ENCODE assay signal across 26 cellular contexts in genomic region chr11:59708537-59708936, GRCh38. TPM values are rescaled to one million over a fixed set of nuclear protein-coding genes. Genes with fewer than 3 reads are reported as not detected.
DNase-seq lines count a peak whose midpoint lies in the region; ATAC-seq, FAIRE-seq and TF ChIP-seq lines count a peak whose summit lies in the region.
"Had no signal": no experiment of that assay in that cellular context is flagged by ENCODE, and none has a peak within 500 bp of the region (broad histone marks: within the 10 kb centered on the region; RNA-seq: fewer than 3 reads in every experiment).

No MANE protein-coding gene starts in this region.

- H4K20me1 ChIP-seq in astrocyte (ENCODE audit: insufficient read depth, low read length) = no peaks in the 10 kb centered on the region
- H4K20me1 ChIP-seq in GM23338 (replicated peaks; ENCODE audit: insufficient read depth) = no peaks in the 10 kb centered on the region

- H3K27ac ChIP-seq in astrocyte (ENCODE audit: low read depth, low read length) = no peak overlapping the region
- peak overlapping the region; percentile 86 for H3K27ac ChIP-seq in mesenchymal stem cell (ENCODE audit: low read length, poor library complexity, severe bottlenecking)
- no peak overlapping the region for H3K27ac ChIP-seq in substantia nigra (ENCODE audit: low read depth, low read length, poor library complexity, severe bottlenecking)
- no peak overlapping the region for H3K27ac ChIP-seq in GM23338 (ENCODE audit: low read depth)
- H3K27ac ChIP-seq: dorsolateral prefrontal cortex, upper lobe of right lung had no signal

- no peak overlapping the region for H3K18ac ChIP-seq in mesenchymal stem cell (ENCODE audit: low read depth in 1 of 2, low read length in 2 of 2)

- H3K14ac ChIP-seq in mesenchymal stem cell (ENCODE audit: low read length in 2 of 2) = no peak overlapping the region

- H3K4me3 Mint-ChIP-seq in HFFc6 (peak overlapping the region; percentile 77), astrocyte (ENCODE audit: unreplicated experiment) (peak overlapping the region; percentile 14), GM23338 (no peak overlapping the region)
- H3K4me3 Mint-ChIP-seq in naive thymus-derived CD8-positive, alpha-beta T cell = no peak overlapping the region
- H3K4me3 Mint-ChIP-seq: activated naive CD4-positive, alpha-beta T cell treated with anti-CD3 and anti-CD28 coated beads, Interleukin-2, amount 10 ng/mL, durations not matched to agents 7 days and 5 days; activated T-helper 1 cell treated with anti-CD3 and anti-CD28 coated beads, Interleukin-12 subunit alpha, Interleukin-12 subunit beta, Interleukin-2, Interleukin-4 antibody, amounts not matched to agents 30 ng/mL and 10 ng/mL and 1 ng/mL, durations not matched to agents 14 hours and 24 hours and 36 hours; CD14-positive monocyte; central memory CD8-positive, alpha-beta T cell; memory B cell had no signal

- ATAC-seq in GM23338 = no peak
- no peak for ATAC-seq in naive thymus-derived CD8-positive, alpha-beta T cell
- ATAC-seq: left cardiac atrium, upper lobe of right lung had no signal

- no peaks in the 10 kb centered on the region for H3K36me3 ChIP-seq in astrocyte (ENCODE audit: insufficient read depth, low read length)
- no peaks in the 10 kb centered on the region for H3K36me3 ChIP-seq in mesenchymal stem cell (ENCODE audit: control insufficient read depth in 1 of 2, insufficient read depth in 2 of 2, low read depth in 1 of 2, low read length in 2 of 2)
- H3K36me3 ChIP-seq in GM23338 (ENCODE audit: insufficient read depth) = no peaks in the 10 kb centered on the region
- H3K36me3 ChIP-seq: upper lobe of right lung had no signal

- H3K9ac ChIP-seq in astrocyte (ENCODE audit: low read length) (no peak overlapping the region), mesenchymal stem cell (ENCODE audit: low read length) (no peak overlapping the region)

- H3K36me3 Mint-ChIP-seq in HFFc6 (ENCODE audit: low read depth) (peaks cover 14% of the 10 kb centered on the region), astrocyte (ENCODE audit: low read depth, unreplicated experiment) (no peaks in the 10 kb centered on the region), GM23338 (ENCODE audit: low read depth) (no peaks in the 10 kb centered on the region)
- H3K36me3 Mint-ChIP-seq in naive thymus-derived CD8-positive, alpha-beta T cell = no peaks in the 10 kb centered on the region
- H3K36me3 Mint-ChIP-seq: activated naive CD4-positive, alpha-beta T cell treated with anti-CD3 and anti-CD28 coated beads, Interleukin-2, amount 10 ng/mL, durations not matched to agents 7 days and 5 days; CD14-positive monocyte had no signal

- H3K4ac ChIP-seq in mesenchymal stem cell (ENCODE audit: low read depth in 1 of 2, low read length in 2 of 2) = no peak overlapping the region

- H2AFZ ChIP-seq in astrocyte (ENCODE audit: low read depth, low read length) = no peak overlapping the region
- H2AFZ ChIP-seq in mesenchymal stem cell (ENCODE audit: low read depth, low read length) = no peak overlapping the region
- H2AFZ ChIP-seq in GM23338 = no peak overlapping the region

- H3K9me2 ChIP-seq in GM23338 (ENCODE audit: insufficient read depth) = 0 out of 2 replicates have a peak, but pooled peaks cover 11% of the 10 kb centered on the region

- H3K4me2 ChIP-seq in astrocyte (ENCODE audit: low read length) (no peak overlapping the region), mesenchymal stem cell (ENCODE audit: low read length, poor library complexity, severe bottlenecking) (no peak overlapping the region), GM23338 (no peak overlapping the region)

- H3K27me3 Mint-ChIP-seq in HFFc6 (ENCODE audit: insufficient read depth) (no peaks in the 10 kb centered on the region), astrocyte (ENCODE audit: low read depth, unreplicated experiment) (peaks cover 1% of the 10 kb centered on the region), GM23338 (ENCODE audit: insufficient read depth, low read depth, poor library complexity) (peaks cover 1% of the 10 kb centered on the region)
- H3K27me3 Mint-ChIP-seq in naive thymus-derived CD8-positive, alpha-beta T cell = peaks cover 9 to 26% (median 22%) of the 10 kb centered on the region in 5 donors

- H3K4me3 ChIP-seq in astrocyte (ENCODE audit: insufficient read depth, low read depth, low read length) (no peak overlapping the region), mesenchymal stem cell (ENCODE audit: insufficient read depth in 1 of 2, low read depth in 1 of 2, low read length in 2 of 2) (no peak overlapping the region), GM23338 (no peak overlapping the region)
- H3K4me3 ChIP-seq: dorsolateral prefrontal cortex, upper lobe of right lung had no signal

- H3K9me3 ChIP-seq in astrocyte (ENCODE audit: insufficient read depth, low read depth, low read length) (no peaks in the 10 kb centered on the region), mesenchymal stem cell (ENCODE audit: control insufficient read depth, low read length) (no peaks in the 10 kb centered on the region)
- H3K9me3 ChIP-seq: upper lobe of right lung had no signal

- no peak overlapping the region for H2BK120ac ChIP-seq in mesenchymal stem cell (ENCODE audit: low read depth, low read length)

- no peaks in the 10 kb centered on the region for H3F3A ChIP-seq in GM23338 (replicated peaks; ENCODE audit: low read depth)

- TF ChIP-seq CTCF in HFFc6 (IDR thresholded peaks at IDR 0.05) = no peak
- no peak for TF ChIP-seq CTCF in astrocyte (IDR thresholded peaks at IDR 0.05; ENCODE audit: insufficient read depth, low read depth, low read length)
- TF ChIP-seq CTCF in GM23338 (conservative IDR thresholded peaks at IDR 0.05; ENCODE audit: low read depth in 2 of 2) = no peak

- H2BK12ac ChIP-seq in mesenchymal stem cell (ENCODE audit: low read length in 2 of 2) = no peak overlapping the region

- no peak for FAIRE-seq in astrocyte (lab: Jason Lieb, UNC)
- FAIRE-seq: small intestine had no signal

- POLR2A ChIA-PET in naive thymus-derived CD8-positive, alpha-beta T cell (lab: Charles Lee) = no interaction called here

- H2AK5ac ChIP-seq in mesenchymal stem cell (ENCODE audit: low read length, severe bottlenecking) = no peak overlapping the region

- H3K23ac ChIP-seq in mesenchymal stem cell (ENCODE audit: low read length in 2 of 2) = no peak overlapping the region

- H3K4me1 ChIP-seq in astrocyte (ENCODE audit: insufficient read depth, low read length) (peaks cover 19% of the 10 kb centered on the region), mesenchymal stem cell (ENCODE audit: control insufficient read depth, insufficient read depth, low read depth, low read length) (peaks cover 4% of the 10 kb centered on the region), GM23338 (ENCODE audit: insufficient read depth) (no peaks in the 10 kb centered on the region)
- H3K4me1 ChIP-seq: upper lobe of right lung had no signal

- 57% methylated on average over 1 of the region's 1 CpG for WGBS in mesenchymal stem cell

- H3K27me3 ChIP-seq in astrocyte (ENCODE audit: insufficient read depth, low read length) (no peaks in the 10 kb centered on the region), mesenchymal stem cell (ENCODE audit: control insufficient read depth in 1 of 2, insufficient read depth in 1 of 2, low read length in 2 of 2) (no peaks in the 10 kb centered on the region), GM23338 (ENCODE audit: insufficient read depth) (no peaks in the 10 kb centered on the region)
- H3K27me3 ChIP-seq: dorsolateral prefrontal cortex, upper lobe of right lung had no signal

- no peak overlapping the region for H4K8ac ChIP-seq in mesenchymal stem cell (ENCODE audit: low read length)

- no peak overlapping the region for H2BK5ac ChIP-seq in mesenchymal stem cell (ENCODE audit: low read depth, low read length, poor library complexity, severe bottlenecking)

- H2BK15ac ChIP-seq in mesenchymal stem cell (ENCODE audit: low read depth, poor library complexity, severe bottlenecking) = no peak overlapping the region

- H3K27ac Mint-ChIP-seq in HFFc6 (peak overlapping the region; percentile 96), astrocyte (ENCODE audit: unreplicated experiment) (peak overlapping the region; percentile 59), GM23338 (no peak overlapping the region)
- no peak overlapping the region for H3K27ac Mint-ChIP-seq in naive thymus-derived CD8-positive, alpha-beta T cell
- H3K27ac Mint-ChIP-seq: activated naive CD4-positive, alpha-beta T cell treated with anti-CD3 and anti-CD28 coated beads, Interleukin-2, amount 10 ng/mL, durations not matched to agents 7 days and 5 days; activated T-helper 1 cell treated with anti-CD3 and anti-CD28 coated beads, Interleukin-12 subunit alpha, Interleukin-12 subunit beta, Interleukin-2, Interleukin-4 antibody, amounts not matched to agents 30 ng/mL and 10 ng/mL and 1 ng/mL, durations not matched to agents 14 hours and 24 hours and 36 hours; CD14-positive monocyte; memory B cell had no signal

- H4K91ac ChIP-seq in mesenchymal stem cell (ENCODE audit: low read length) = no peak overlapping the region

- DNase-seq in AG08395 (ENCODE audit: low spot score) = peak; percentile 44
- DNase-seq in HFFc6 = peak; percentile 41
- DNase-seq in astrocyte (ENCODE audit: low read depth) = peak; percentile 45
- no peak for DNase-seq in mesenchymal stem cell
- no peak for DNase-seq in substantia nigra (lab: John Stamatoyannopoulos, UW)
- no peak for DNase-seq in midbrain (lab: John Stamatoyannopoulos, UW)
- no peak for DNase-seq in GM23338 (ENCODE audit: low spot score)
- DNase-seq in naive thymus-derived CD8-positive, alpha-beta T cell = no peak
- DNase-seq: activated CD4-positive, alpha-beta T cell treated with anti-CD3 and anti-CD28 coated beads, Interleukin-2, amount 50 U/mL, for 4 hours; activated naive CD4-positive, alpha-beta T cell treated with anti-CD3 and anti-CD28 coated beads, Interleukin-2, amount 10 ng/mL, durations not matched to agents 7 days and 5 days; aorta; dorsolateral prefrontal cortex; Kasumi-1; left cardiac atrium; NCI-H1092 treated with DMSO at 0.1 percent for 48 hours; NCI-H2029; NCI-H345; NCI-H774; occipital lobe; small intestine; stimulated activated CD4-positive, alpha-beta T cell treated with anti-CD3 and anti-CD28 coated beads, Interleukin-2, amount 100 ng/mL, for 24 hours; upper lobe of right lung had no signal

- no peaks in the 10 kb centered on the region for H3K79me2 ChIP-seq in astrocyte (ENCODE audit: insufficient read depth, low read length)
- H3K79me2 ChIP-seq in GM23338 (replicated peaks; ENCODE audit: insufficient read depth) = no peaks in the 10 kb centered on the region

- H3K4me1 Mint-ChIP-seq in HFFc6 (ENCODE audit: low read depth) (peaks cover 76% of the 10 kb centered on the region), astrocyte (ENCODE audit: low read depth, unreplicated experiment) (peaks cover 44% of the 10 kb centered on the region), GM23338 (no peaks in the 10 kb centered on the region)
- H3K4me1 Mint-ChIP-seq in naive thymus-derived CD8-positive, alpha-beta T cell = no peaks in the 10 kb centered on the region
- H3K4me1 Mint-ChIP-seq: activated naive CD4-positive, alpha-beta T cell treated with anti-CD3 and anti-CD28 coated beads, Interleukin-2, amount 10 ng/mL, durations not matched to agents 7 days and 5 days; CD14-positive monocyte; central memory CD8-positive, alpha-beta T cell; memory B cell had no signal

- H3K79me1 ChIP-seq in mesenchymal stem cell (replicated peaks; ENCODE audit: low read length, poor library complexity, severe bottlenecking) = no peaks in the 10 kb centered on the region

- H3K9me3 Mint-ChIP-seq in HFFc6 (no peaks in the 10 kb centered on the region), astrocyte (ENCODE audit: unreplicated experiment) (no peaks in the 10 kb centered on the region), GM23338 (no peaks in the 10 kb centered on the region)
- peaks cover 0 to 2% (median 0%) of the 10 kb centered on the region in 9 donors for H3K9me3 Mint-ChIP-seq in naive thymus-derived CD8-positive, alpha-beta T cell
- H3K9me3 Mint-ChIP-seq: activated naive CD4-positive, alpha-beta T cell treated with anti-CD3 and anti-CD28 coated beads, Interleukin-2, amount 10 ng/mL, durations not matched to agents 7 days and 5 days; activated T-helper 1 cell treated with anti-CD3 and anti-CD28 coated beads, Interleukin-12 subunit alpha, Interleukin-12 subunit beta, Interleukin-2, Interleukin-4 antibody, amounts not matched to agents 30 ng/mL and 10 ng/mL and 1 ng/mL, durations not matched to agents 14 hours and 24 hours and 36 hours; central memory CD8-positive, alpha-beta T cell had no signal

RNA-seq across cellular contexts. Expression of gene OR10V1, which starts 5.1 kb away (rescaled TPM):
- total RNA-seq in HFFc6 (2021; fragmentation: NEBNext Ultra II Directional; extraction: Animal tissue kit (Norgen Biotek cat#: 25700)) = not detected
- not detected in 2 replicates for total RNA-seq in astrocyte
- not detected for polyA plus RNA-seq in mesenchymal stem cell (2013, experiment 1 of 2)
- not detected for polyA plus RNA-seq in mesenchymal stem cell (2013, experiment 2 of 2)
- not detected in 2 replicates for total RNA-seq in GM23338 (2014; rRNA removed; shearing (Covaris generic))
- polyA plus RNA-seq in GM23338 (2016; fragmentation: Nextera tagmentation; extraction: Ambion mirVana) = not detected in 2 replicates
- total RNA-seq in naive thymus-derived CD8-positive, alpha-beta T cell = not detected
- polyA plus RNA-seq in naive thymus-derived CD8-positive, alpha-beta T cell = not detected
- total RNA-seq: activated T-helper 1 cell treated with anti-CD3 and anti-CD28 coated beads, Interleukin-12 subunit alpha, Interleukin-12 subunit beta, Interleukin-2, Interleukin-4 antibody, amounts not matched to agents 30 ng/mL and 10 ng/mL and 1 ng/mL, durations not matched to agents 14 hours and 24 hours and 36 hours; aorta; left cardiac atrium; occipital lobe; upper lobe of right lung had no signal
- polyA plus RNA-seq: aorta, CD14-positive monocyte, small intestine had no signal

RNA-seq across cellular contexts. Expression of gene PATL1, which starts 39.7 kb away (rescaled TPM):
- total RNA-seq in HFFc6 (2021; fragmentation: NEBNext Ultra II Directional; extraction: Animal tissue kit (Norgen Biotek cat#: 25700)) = 10 to 100 TPM; 29.0 to 40.3 (median 35.2) TPM
- total RNA-seq in astrocyte = 37.3 and 38.1 TPM in 2 replicates
- 43.6 TPM for polyA plus RNA-seq in mesenchymal stem cell (2013, experiment 1 of 2)
- 43.9 TPM for polyA plus RNA-seq in mesenchymal stem cell (2013, experiment 2 of 2)
- 19.6 and 20.8 TPM in 2 replicates for total RNA-seq in GM23338 (2014; rRNA removed; shearing (Covaris generic))
- 12.3 and 12.9 TPM in 2 replicates for polyA plus RNA-seq in GM23338 (2016; fragmentation: Nextera tagmentation; extraction: Ambion mirVana)
- total RNA-seq in naive thymus-derived CD8-positive, alpha-beta T cell = 10 to 100 TPM; 40.5 to 40.7 TPM
- polyA plus RNA-seq in naive thymus-derived CD8-positive, alpha-beta T cell = 1 to 10 TPM; 3.2 to 8.2 (median 3.8) TPM

RNA-seq across cellular contexts. Expression of gene STX3, which starts 46.6 kb away (rescaled TPM):
- total RNA-seq in HFFc6 (2021; fragmentation: NEBNext Ultra II Directional; extraction: Animal tissue kit (Norgen Biotek cat#: 25700)) = 10 to 100 TPM; 17.1 to 23.1 (median 19.0) TPM
- total RNA-seq in astrocyte = 43.1 and 61.2 TPM in 2 replicates
- 27.5 TPM for polyA plus RNA-seq in mesenchymal stem cell (2013, experiment 1 of 2)
- 27.8 TPM for polyA plus RNA-seq in mesenchymal stem cell (2013, experiment 2 of 2)
- total RNA-seq in GM23338 (2014; rRNA removed; shearing (Covaris generic)) = 47.9 and 65.5 TPM in 2 replicates
- polyA plus RNA-seq in GM23338 (2016; fragmentation: Nextera tagmentation; extraction: Ambion mirVana) = 19.0 and 20.0 TPM in 2 replicates
- 10 to 100 TPM; 10.3 to 11.2 TPM for total RNA-seq in naive thymus-derived CD8-positive, alpha-beta T cell
- polyA plus RNA-seq in naive thymus-derived CD8-positive, alpha-beta T cell = 1 to 10 TPM; 2.8 to 3.6 (median 3.0) TPM

Comparison
In these comparisons a context has a peak if more than half of its experiments do, and no peak if none do; other contexts are left out.
1. DNase-seq: peak in AG08395 (single experiment), HFFc6 (single experiment) and astrocyte (single experiment); none in mesenchymal stem cell (single experiment), substantia nigra (0 of 49), midbrain (single experiment), GM23338 (single experiment) and naive thymus-derived CD8-positive, alpha-beta T cell (0 of 10).
2. H3K27ac Mint-ChIP-seq: peak in HFFc6 (single experiment) and astrocyte (single experiment); none in GM23338 (single experiment) and naive thymus-derived CD8-positive, alpha-beta T cell (0 of 10).
3. H3K4me3 Mint-ChIP-seq: peak in HFFc6 (single experiment) and astrocyte (single experiment); none in GM23338 (single experiment) and naive thymus-derived CD8-positive, alpha-beta T cell (0 of 10).